In the genomic region with DNA sequence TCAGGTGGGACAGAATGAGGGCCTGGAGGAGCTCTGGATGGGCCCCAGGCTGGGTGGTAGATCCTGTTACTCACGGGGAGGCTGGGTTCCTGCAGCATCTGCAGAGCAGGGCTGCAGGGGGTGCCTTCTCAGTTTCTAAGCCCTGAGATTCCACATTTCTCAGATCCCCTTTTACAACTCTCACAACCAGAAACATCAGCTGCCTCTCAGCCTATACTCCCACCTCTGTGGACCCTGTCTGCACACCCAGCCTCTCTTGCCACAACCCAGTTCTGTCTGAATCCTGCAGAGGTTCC, we compare ENCODE assay signal across 10 cellular contexts. TPM values are rescaled to one million over a fixed set of nuclear protein-coding genes. Genes with fewer than 3 reads are reported as not detected.
DNase-seq lines count a peak whose midpoint lies in the region; ATAC-seq, FAIRE-seq and TF ChIP-seq lines count a peak whose summit lies in the region.
"Had no signal": no experiment of that assay in that cellular context is flagged by ENCODE, and none has a peak within 500 bp of the region (broad histone marks: within the 10 kb centered on the region; RNA-seq: fewer than 3 reads in every experiment).

No MANE protein-coding gene starts in this region.

- peaks cover 13% of the 10 kb centered on the region for H3K4me1 Mint-ChIP-seq in stimulated activated memory B cell treated with anti-CD40 and anti-IgM and Interleukin-4, amounts not matched to agents 10 μg/mL and 1 μg/mL and 100 μg/mL, for 72 hours
- peaks cover 5% of the 10 kb centered on the region for H3K4me1 Mint-ChIP-seq in endothelial cell (ENCODE audit: unreplicated experiment)

- no peaks in the 10 kb centered on the region for H3K36me3 Mint-ChIP-seq in stimulated activated memory B cell treated with anti-CD40 and anti-IgM and Interleukin-4, amounts not matched to agents 10 μg/mL and 1 μg/mL and 100 μg/mL, for 72 hours
- no peaks in the 10 kb centered on the region for H3K36me3 Mint-ChIP-seq in endothelial cell (ENCODE audit: low read depth, unreplicated experiment)

- H3K4me3 Mint-ChIP-seq in stimulated activated memory B cell treated with anti-CD40 and anti-IgM and Interleukin-4, amounts not matched to agents 10 μg/mL and 1 μg/mL and 100 μg/mL, for 72 hours: no peak overlapping the region
- no peak overlapping the region for H3K4me3 Mint-ChIP-seq in endothelial cell (ENCODE audit: unreplicated experiment)

- DNase-seq in frontal cortex (ENCODE audit: low spot score in 2 of 2) (no peak), endothelial cell (ENCODE audit: low spot score) (no peak), ureter (ENCODE audit: low spot score) (no peak)
- DNase-seq: activated CD8-positive, alpha-beta memory T cell treated with anti-CD3 and anti-CD28 coated beads, Interleukin-2, amount 50 U/mL, for 48 hours; HCEC 1CT; NCI-H1930 had no signal

- ATAC-seq in GM19043 (IDR thresholded peaks at IDR 0.05; ENCODE audit: low read depth, unreplicated experiment) (peak; percentile 78), GM21825 (IDR thresholded peaks at IDR 0.05; ENCODE audit: unreplicated experiment) (peak; percentile 84), HG03469 (IDR thresholded peaks at IDR 0.05; ENCODE audit: unreplicated experiment) (peak; percentile 59)
- ATAC-seq in stimulated activated memory B cell treated with anti-CD40 and anti-IgM and Interleukin-4, amounts not matched to agents 10 μg/mL and 1 μg/mL and 100 μg/mL, for 72 hours: peak; percentile 85

- peaks cover 7% of the 10 kb centered on the region for H3K27me3 Mint-ChIP-seq in stimulated activated memory B cell treated with anti-CD40 and anti-IgM and Interleukin-4, amounts not matched to agents 10 μg/mL and 1 μg/mL and 100 μg/mL, for 72 hours
- peaks cover 9% of the 10 kb centered on the region for H3K27me3 Mint-ChIP-seq in endothelial cell (ENCODE audit: unreplicated experiment)

- FAIRE-seq in frontal cortex (lab: Jason Lieb, UNC): no peak

- no peaks in the 10 kb centered on the region for H3K9me3 Mint-ChIP-seq in stimulated activated memory B cell treated with anti-CD40 and anti-IgM and Interleukin-4, amounts not matched to agents 10 μg/mL and 1 μg/mL and 100 μg/mL, for 72 hours
- H3K9me3 Mint-ChIP-seq in endothelial cell (ENCODE audit: unreplicated experiment): no peaks in the 10 kb centered on the region

- H3K27ac Mint-ChIP-seq in stimulated activated memory B cell treated with anti-CD40 and anti-IgM and Interleukin-4, amounts not matched to agents 10 μg/mL and 1 μg/mL and 100 μg/mL, for 72 hours: no peak overlapping the region
- H3K27ac Mint-ChIP-seq in endothelial cell (ENCODE audit: unreplicated experiment): no peak overlapping the region

- TF ChIP-seq CTCF in endothelial cell (IDR thresholded peaks at IDR 0.05; ENCODE audit: unreplicated experiment): no peak

RNA-seq across cellular contexts. Expression of a gene that starts 56.8 kb away (rescaled TPM):
- total RNA-seq in frontal cortex (2.9 TPM), endothelial cell (ENCODE audit: unreplicated experiment) (3.9 TPM), ureter (not detected)
